Comparison of ENCODE assay signal across 31 cellular contexts in the genomic region with DNA sequence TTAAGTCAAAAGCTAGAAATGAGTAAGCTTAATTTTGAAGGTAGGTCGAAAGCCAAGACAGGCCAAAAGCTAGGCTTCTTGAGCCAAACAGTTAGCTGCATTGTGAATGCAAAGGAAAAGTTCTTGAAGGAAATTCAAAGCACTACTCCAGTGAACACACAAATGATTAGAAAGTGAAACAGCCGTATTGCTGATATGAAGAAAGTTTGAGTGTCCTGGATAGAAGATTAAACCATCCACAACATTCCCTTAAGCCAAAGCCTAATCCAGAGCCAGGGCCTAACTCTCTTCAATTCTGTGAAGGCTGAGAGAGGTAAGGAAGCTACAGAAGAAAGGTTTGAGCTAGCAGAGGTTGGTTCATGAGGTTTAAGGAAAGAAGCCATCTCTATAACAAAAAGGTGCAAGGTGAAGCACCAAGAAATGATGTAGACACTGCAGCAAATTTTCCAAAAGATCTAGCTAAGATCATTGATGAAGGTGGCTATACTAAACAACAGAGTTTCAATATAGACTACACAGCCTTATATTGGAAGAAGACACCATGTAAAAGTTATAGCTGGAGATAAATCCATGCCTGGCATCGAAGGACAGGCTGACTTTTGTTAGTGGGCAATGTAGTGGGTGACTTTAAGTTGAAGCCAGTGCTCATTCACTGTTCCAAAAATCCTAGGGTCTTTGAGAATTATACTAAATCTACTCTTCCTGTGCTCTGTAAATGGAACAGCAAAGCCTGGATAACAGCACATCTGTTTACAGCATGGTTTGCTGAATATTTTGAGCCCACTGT. TPM values are rescaled to one million over a fixed set of nuclear protein-coding genes. Genes with fewer than 3 reads are reported as not detected.
"Had no signal": no experiment of that assay in that cellular context is flagged by ENCODE, and none has a peak within 500 bp of the region (broad histone marks: within the 10 kb centered on the region; RNA-seq: fewer than 3 reads in every experiment).

No MANE protein-coding gene starts in this region.

- H3K4me3 Mint-ChIP-seq: dendritic cell treated with granulocyte-macrophage colony-stimulating factor and Interleukin-4, amounts not matched to agents 40 ng/mL and 50 ng/mL, for 4 days; endodermal cell; immature natural killer cell; mesothelial cell of epicardium; naive B cell; natural killer cell treated with Interleukin-12 subunit alpha and Interleukin-12 subunit beta and Interleukin-15 and Interleukin-18, amount 100 ng/mL, for 72 hours; neural crest cell; stimulated activated memory B cell treated with anti-CD40 and anti-IgM and Interleukin-4, amounts not matched to agents 10 μg/mL and 1 μg/mL and 100 μg/mL, for 72 hours had no signal

- H3K4me1 ChIP-seq: colonic mucosa, foreskin keratinocyte, parathyroid adenoma had no signal

- H3K4me1 Mint-ChIP-seq: endodermal cell, immature natural killer cell, neural crest cell had no signal

- H3K36me3 Mint-ChIP-seq: immature natural killer cell; mesothelial cell of epicardium; naive B cell; natural killer cell treated with Interleukin-12 subunit alpha and Interleukin-12 subunit beta and Interleukin-15 and Interleukin-18, amount 100 ng/mL, for 72 hours; stimulated activated memory B cell treated with anti-CD40 and anti-IgM and Interleukin-4, amounts not matched to agents 10 μg/mL and 1 μg/mL and 100 μg/mL, for 72 hours had no signal

- H3K9me3 Mint-ChIP-seq: dendritic cell treated with granulocyte-macrophage colony-stimulating factor and Interleukin-4, amounts not matched to agents 40 ng/mL and 50 ng/mL, for 4 days; immature natural killer cell; natural killer cell treated with Interleukin-12 subunit alpha and Interleukin-12 subunit beta and Interleukin-15 and Interleukin-18, amount 100 ng/mL, for 72 hours; stimulated activated memory B cell treated with anti-CD40 and anti-IgM and Interleukin-4, amounts not matched to agents 10 μg/mL and 1 μg/mL and 100 μg/mL, for 72 hours had no signal

- H3K79me2 ChIP-seq: parathyroid adenoma had no signal

- H3K36me3 ChIP-seq: colonic mucosa, neutrophil, spleen, thoracic aorta, upper lobe of left lung had no signal

- DNase-seq: colonic mucosa; effector CD8-positive, alpha-beta T cell; foreskin keratinocyte; glutamatergic neuron; hypothalamus; immature natural killer cell; islet precursor cell; mesenchymal stem cell; mucosa of descending colon; naive B cell; spleen; stimulated activated CD4-positive, alpha-beta T cell treated with anti-CD3 and anti-CD28 coated beads, Interleukin-4, amount 100 ng/mL, for 4 hours; stimulated activated naive CD8-positive, alpha-beta T cell treated with anti-CD3 and anti-CD28 coated beads, Interleukin-15, Interleukin-2, amounts not matched to agents 100 U/mL and 50 U/mL, for 24 hours; upper lobe of left lung had no signal

- H2AFZ ChIP-seq: parathyroid adenoma had no signal

- H3K4me3 ChIP-seq: colonic mucosa, mucosa of descending colon, skin epidermis, spleen, thoracic aorta, tibial nerve, upper lobe of left lung had no signal

- H3K27me3 ChIP-seq: colonic mucosa, spleen, tibial nerve, upper lobe of left lung had no signal

- H3K27me3 Mint-ChIP-seq: dendritic cell treated with granulocyte-macrophage colony-stimulating factor and Interleukin-4, amounts not matched to agents 40 ng/mL and 50 ng/mL, for 4 days; stimulated activated memory B cell treated with anti-CD40 and anti-IgM and Interleukin-4, amounts not matched to agents 10 μg/mL and 1 μg/mL and 100 μg/mL, for 72 hours had no signal

- H3K9me3 ChIP-seq: colonic mucosa, mucosa of descending colon, neutrophil, thoracic aorta, tibial nerve, upper lobe of left lung had no signal

- H3K27ac Mint-ChIP-seq: dendritic cell treated with granulocyte-macrophage colony-stimulating factor and Interleukin-4, amounts not matched to agents 40 ng/mL and 50 ng/mL, for 4 days; endodermal cell; immature natural killer cell; mesothelial cell of epicardium; naive B cell; natural killer cell treated with Interleukin-12 subunit alpha and Interleukin-12 subunit beta and Interleukin-15 and Interleukin-18, amount 100 ng/mL, for 72 hours; progenitor cell of endocrine pancreas; stimulated activated memory B cell treated with anti-CD40 and anti-IgM and Interleukin-4, amounts not matched to agents 10 μg/mL and 1 μg/mL and 100 μg/mL, for 72 hours had no signal

- ATAC-seq: esophagus mucosa; foreskin keratinocyte; left lobe of liver; mucosa of descending colon; natural killer cell treated with Interleukin-12 subunit alpha and Interleukin-12 subunit beta and Interleukin-15 and Interleukin-18, amount 100 ng/mL, for 72 hours; stimulated activated memory B cell treated with anti-CD40 and anti-IgM and Interleukin-4, amounts not matched to agents 10 μg/mL and 1 μg/mL and 100 μg/mL, for 72 hours; stimulated activated naive CD8-positive, alpha-beta T cell treated with anti-CD3 and anti-CD28 coated beads, Interleukin-15, Interleukin-2, amounts not matched to agents 100 U/mL and 50 U/mL, for 24 hours had no signal

- H3K9ac ChIP-seq: parathyroid adenoma had no signal

- H3K27ac ChIP-seq: colonic mucosa, epithelial cell of prostate, foreskin keratinocyte, neutrophil, parathyroid adenoma, skin epidermis, spleen, thoracic aorta had no signal

- FAIRE-seq: urothelium cell line had no signal

RNA-seq across cellular contexts. Expression of a gene that starts 26.2 kb away (rescaled TPM):
- total RNA-seq: endodermal cell, lung microvascular endothelial cell, neural crest cell had no signal
- polyA plus RNA-seq: foreskin keratinocyte, immature natural killer cell had no signal
